8 cellular contexts compared by ENCODE assay signal in genomic region chr3:69439683-69440270, GRCh38. TPM values are rescaled to one million over a fixed set of nuclear protein-coding genes. Genes with fewer than 3 reads are reported as not detected.
DNase-seq lines count a peak whose midpoint lies in the region; ATAC-seq, FAIRE-seq and TF ChIP-seq lines count a peak whose summit lies in the region.

No MANE protein-coding gene starts in this region.

- H2BK12ac ChIP-seq in neuronal stem cell (ENCODE audit: low read length) = no peak overlapping the region

- no peak overlapping the region for H3K9ac ChIP-seq in neuronal stem cell (ENCODE audit: low read depth, low read length, poor library complexity)

- H3K18ac ChIP-seq in neuronal stem cell (ENCODE audit: low read length) = no peak overlapping the region

- H3K27me3 ChIP-seq in neuronal stem cell (ENCODE audit: control insufficient read depth in 3 of 3, insufficient read depth in 3 of 3, low read depth in 1 of 3, low read length in 3 of 3) = no peaks in the 10 kb centered on the region

- H2BK15ac ChIP-seq in neuronal stem cell (ENCODE audit: low read length) = no peak overlapping the region

- H2AFZ ChIP-seq in neuronal stem cell (ENCODE audit: low read length) = no peak overlapping the region

- no peak overlapping the region for H3K4ac ChIP-seq in neuronal stem cell (ENCODE audit: low read length)

- no peak overlapping the region for H4K8ac ChIP-seq in neuronal stem cell (ENCODE audit: low read depth, low read length)

- no peak overlapping the region for H3K14ac ChIP-seq in neuronal stem cell (ENCODE audit: low read length)

- WGBS in neuronal stem cell (ENCODE audit: extremely low coverage in 2 of 2, insufficient read length in 2 of 2, insufficient replicate concordance in 1 of 2), 2 donors = no CpG with 5 or more reads among the region's 1 CpG

- no peak overlapping the region for H3K27ac Mint-ChIP-seq in stimulated activated effector memory CD8-positive, alpha-beta T cell treated with anti-CD3 and anti-CD28 coated beads, Interleukin-12 subunit alpha, Interleukin-12 subunit beta, amount 100 ng/mL, for 72 hours

- peaks cover 0 to 7% of the 10 kb centered on the region in 2 donors for H3K9me3 ChIP-seq in neuronal stem cell (replicated peaks in 1 of 2; ENCODE audit: control insufficient read depth in 2 of 2, insufficient read depth in 1 of 2, low read depth in 1 of 2, low read length in 2 of 2)

- no peak overlapping the region for H3K27ac ChIP-seq in neuronal stem cell (replicated peaks; ENCODE audit: low read length)

- DNase-seq in D721Med (ENCODE audit: insufficient read length, low spot score) (no peak), LHCN-M2 (ENCODE audit: low read depth) (peak; percentile 38), dedifferentiated amniotic fluid mesenchymal stem cell (ENCODE audit: extremely low spot score) (peak; percentile 39), myocyte (ENCODE audit: low read depth) (peak; percentile 41), NCI-H226 (no peak), neuronal stem cell (ENCODE audit: low spot score) (no peak)
- DNase-seq in stimulated activated effector memory CD8-positive, alpha-beta T cell treated with anti-CD3 and anti-CD28 coated beads, Interleukin-12 subunit alpha, Interleukin-12 subunit beta, amount 100 ng/mL, for 72 hours (ENCODE audit: low spot score in 2 of 2) = no peak

- H3K9me3 Mint-ChIP-seq in stimulated activated effector memory CD8-positive, alpha-beta T cell treated with anti-CD3 and anti-CD28 coated beads, Interleukin-12 subunit alpha, Interleukin-12 subunit beta, amount 100 ng/mL, for 72 hours = no peaks in the 10 kb centered on the region

- H2BK5ac ChIP-seq in neuronal stem cell (ENCODE audit: low read length) = no peak overlapping the region

- no peak overlapping the region for H3K4me3 Mint-ChIP-seq in stimulated activated effector memory CD8-positive, alpha-beta T cell treated with anti-CD3 and anti-CD28 coated beads, Interleukin-12 subunit alpha, Interleukin-12 subunit beta, amount 100 ng/mL, for 72 hours

- no peak overlapping the region for H3K23ac ChIP-seq in neuronal stem cell (ENCODE audit: low read depth, low read length, poor library complexity)

- H3K4me1 Mint-ChIP-seq in stimulated activated effector memory CD8-positive, alpha-beta T cell treated with anti-CD3 and anti-CD28 coated beads, Interleukin-12 subunit alpha, Interleukin-12 subunit beta, amount 100 ng/mL, for 72 hours = peaks cover 18% of the 10 kb centered on the region

- peak; percentile 55 for TF ChIP-seq CTCF in D721Med (IDR thresholded peaks at IDR 0.05; ENCODE audit: insufficient read depth, missing control alignments)

- no peak for ATAC-seq in stimulated activated effector memory CD8-positive, alpha-beta T cell treated with anti-CD3 and anti-CD28 coated beads, Interleukin-12 subunit alpha, Interleukin-12 subunit beta, amount 100 ng/mL, for 72 hours
- no peak for ATAC-seq in HG02571 (IDR thresholded peaks at IDR 0.05; ENCODE audit: unreplicated experiment)

- H3K4me2 ChIP-seq in neuronal stem cell (ENCODE audit: insufficient read depth, low read length, poor library complexity, severe bottlenecking) = no peak overlapping the region

- H3K36me3 Mint-ChIP-seq in stimulated activated effector memory CD8-positive, alpha-beta T cell treated with anti-CD3 and anti-CD28 coated beads, Interleukin-12 subunit alpha, Interleukin-12 subunit beta, amount 100 ng/mL, for 72 hours = no peaks in the 10 kb centered on the region

- no peaks in the 10 kb centered on the region for H3K79me1 ChIP-seq in neuronal stem cell (ENCODE audit: low read depth, low read length)

- H2AK5ac ChIP-seq in neuronal stem cell (ENCODE audit: low read depth, low read length) = no peak overlapping the region

- peak; percentile 21 for FAIRE-seq in D721Med (lab: Jason Lieb, UNC)

- H3K36me3 ChIP-seq in neuronal stem cell (replicated peaks in 1 of 2; ENCODE audit: control insufficient read depth in 2 of 2, insufficient read depth in 2 of 2, low read length in 2 of 2) = no peaks in the 10 kb centered on the region

- peaks cover 2 to 5% of the 10 kb centered on the region in 2 donors for H3K4me1 ChIP-seq in neuronal stem cell (ENCODE audit: control insufficient read depth in 2 of 2, insufficient read depth in 1 of 2, low read depth in 1 of 2, low read length in 2 of 2)

- H3K4me3 ChIP-seq in neuronal stem cell (ENCODE audit: low read length in 2 of 2) = no peak overlapping the region

- no peak overlapping the region for H4K91ac ChIP-seq in neuronal stem cell (ENCODE audit: low read depth, low read length, poor library complexity)

- H2BK120ac ChIP-seq in neuronal stem cell (ENCODE audit: low read depth, low read length) = no peak overlapping the region

RNA-seq across cellular contexts. Expression of gene FRMD4B, which starts 53.9 kb away (rescaled TPM):
- total RNA-seq in LHCN-M2 (2014; rRNA removed) = 2.6 and 5.6 TPM in 2 replicates
- 3.8 TPM for polyA plus RNA-seq in LHCN-M2 (2012)
- 7.5 and 14.0 TPM in 2 replicates for total RNA-seq in myocyte
- 5.1 TPM for polyA plus RNA-seq in myocyte (2012)
- polyA plus RNA-seq in neuronal stem cell (2013, experiment 1 of 2) = 9.6 TPM
- 9.9 TPM for polyA plus RNA-seq in neuronal stem cell (2013, experiment 2 of 2)

Comparison
In these comparisons a context has a peak if more than half of its experiments do, and no peak if none do; other contexts are left out.
1. DNase-seq: peak in LHCN-M2 (single experiment), dedifferentiated amniotic fluid mesenchymal stem cell (single experiment) and myocyte (single experiment); none in D721Med (single experiment), NCI-H226 (single experiment), stimulated activated effector memory CD8-positive, alpha-beta T cell treated with anti-CD3 and anti-CD28 coated beads, Interleukin-12 subunit alpha, Interleukin-12 subunit beta, amount 100 ng/mL, for 72 hours (0 of 2) and neuronal stem cell (single experiment).